ENCODE assay signal across 32 cellular contexts in the genomic region with DNA sequence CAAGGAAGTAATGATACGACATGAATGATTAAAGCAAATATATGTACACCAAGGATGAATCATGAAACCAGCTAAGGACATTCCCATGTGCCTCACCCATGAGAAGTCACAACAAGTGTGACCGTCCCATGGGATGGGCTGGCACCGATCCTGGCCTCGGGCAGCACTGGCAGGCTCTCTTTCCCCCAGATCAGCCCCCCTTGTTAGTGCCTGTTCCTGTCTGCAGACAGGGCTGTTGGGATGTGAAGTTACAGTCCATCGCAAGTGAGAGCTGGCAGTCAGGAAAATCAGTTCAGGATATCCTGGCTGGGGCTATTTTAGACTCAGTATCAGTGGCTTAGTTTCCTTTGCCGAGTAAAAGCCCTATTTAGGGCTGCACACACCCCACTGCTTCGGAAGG.
A peak's percentile ranks its signal among the peaks of the same experiment; 100 is the strongest.
DNase-seq lines count a peak whose midpoint lies in the region; ATAC-seq, FAIRE-seq and TF ChIP-seq lines count a peak whose summit lies in the region.
"Had no signal": no experiment of that assay in that cellular context is flagged by ENCODE, and none has a peak within 500 bp of the region (broad histone marks: within the 10 kb centered on the region; RNA-seq: fewer than 3 reads in every experiment).

No MANE protein-coding gene starts in this region.

- H3K4me3 ChIP-seq in bronchial epithelial cell (ENCODE audit: low read depth, low read length) (no peak overlapping the region), thoracic aorta (no peak overlapping the region), HAP-1 (no peak overlapping the region)
- H3K4me3 ChIP-seq: psoas muscle, skin epidermis, transverse colon had no signal

- TF ChIP-seq POLR2A in H54 (IDR thresholded peaks at IDR 0.05; ENCODE audit: low read depth, low read length) = no peak

- H3K4me1 ChIP-seq in thoracic aorta (ENCODE audit: control insufficient read depth in 1 of 2, low read depth in 2 of 2) (peaks cover 0 to 4% of the 10 kb centered on the region in 2 donors), HAP-1 (no peaks in the 10 kb centered on the region)

- peak; percentile 18 for DNase-seq in bronchial epithelial cell (ENCODE audit: low read depth)
- peak; percentile 73 for DNase-seq in Right ventricle myocardium inferior (ENCODE audit: missing footprints)
- no peak for DNase-seq in left lobe of liver (ENCODE audit: low spot score)
- DNase-seq in thoracic aorta (ENCODE audit: low spot score) = no peak
- no peak for DNase-seq in HAP-1 (ENCODE audit: low spot score in 2 of 2)
- DNase-seq in H54 (ENCODE audit: insufficient read length, low spot score) = no peak
- DNase-seq: activated CD4-positive, alpha-beta T cell treated with anti-CD3 and anti-CD28 coated beads for 1 hour; activated CD8-positive, alpha-beta T cell treated with anti-CD3 and anti-CD28 coated beads, Interleukin-2, amount 10 ng/mL, durations not matched to agents 7 days and 5 days; activated gamma-delta T cell treated with Interleukin-2 at 50 U/mL for 16 hours; activated naive CD8-positive, alpha-beta T cell treated with anti-CD3 and anti-CD28 coated beads, Interleukin-2, amount 50 U/mL, for 24 hours; activated T-cell treated with anti-CD3 and anti-CD28 coated beads for 4 hours; Caco-2; cerebellar nuclear complex; DMS79; GDM1; glutamatergic neuron; H7; kidney; mesendoderm; naive thymus-derived CD4-positive, alpha-beta T cell; NCI-H1436 treated with DMSO at 0.1 percent for 48 hours; NCI-H446 treated with DMSO at 0.1 percent for 48 hours; psoas muscle; stimulated activated CD8-positive, alpha-beta memory T cell treated with anti-CD3 and anti-CD28 coated beads, Interleukin-4, amount 100 ng/mL, for 48 hours; T-helper 17 cell; transverse colon had no signal

- ATAC-seq in Right ventricle myocardium inferior (peak; percentile 87), left lobe of liver (peak; percentile 62), thoracic aorta (ENCODE audit: insufficient number of reproducible peaks, low FRiP score, low read depth) (peak; percentile 24), HG02642 (IDR thresholded peaks at IDR 0.05; ENCODE audit: poor library complexity, unreplicated experiment) (no peak)
- ATAC-seq: activated CD8-positive, alpha-beta T cell treated with anti-CD3 and anti-CD28 coated beads, Interleukin-2, amount 10 ng/mL, durations not matched to agents 7 days and 5 days; activated naive CD8-positive, alpha-beta T cell treated with anti-CD3 and anti-CD28 coated beads, Interleukin-2, amount 50 U/mL, for 24 hours; naive thymus-derived CD4-positive, alpha-beta T cell; psoas muscle; SK-N-SH treated with all-trans-retinoic acid at 6 μM for 48 hours; T-helper 17 cell had no signal

- intact Hi-C loops in Right ventricle myocardium inferior (cut with DNase I) = no loop called here

- no peaks in the 10 kb centered on the region for H3K36me3 ChIP-seq in bronchial epithelial cell (ENCODE audit: control insufficient read depth, insufficient read depth, low read length)
- no peaks in the 10 kb centered on the region for H3K36me3 ChIP-seq in thoracic aorta
- no peaks in the 10 kb centered on the region for H3K36me3 ChIP-seq in HAP-1 (replicated peaks)
- H3K36me3 ChIP-seq: transverse colon had no signal

- no peak for TF ChIP-seq CTCF in bronchial epithelial cell (IDR thresholded peaks at IDR 0.05; ENCODE audit: insufficient read depth, low read length, severe bottlenecking)
- TF ChIP-seq CTCF in thoracic aorta (IDR thresholded peaks at IDR 0.05) = no peak

- in situ Hi-C loops in HAP-1 (cut with MboI; ENCODE audit: low sequenced_read_pairs) = no loop called here

- H3K27me3 ChIP-seq in bronchial epithelial cell (ENCODE audit: control insufficient read depth, insufficient read depth, low read length) (peaks cover 7% of the 10 kb centered on the region), thoracic aorta (replicated peaks; ENCODE audit: insufficient read depth) (no peaks in the 10 kb centered on the region), HAP-1 (ENCODE audit: low read depth) (peaks cover 8% of the 10 kb centered on the region; the same call in 1 of the 2 replicates)
- H3K27me3 ChIP-seq: transverse colon had no signal

- peaks cover 3% of the 10 kb centered on the region for H3K9me3 ChIP-seq in thoracic aorta
- no peaks in the 10 kb centered on the region for H3K9me3 ChIP-seq in HAP-1
- H3K9me3 ChIP-seq: psoas muscle had no signal

- no peak overlapping the region for H3K27ac ChIP-seq in thoracic aorta
- H3K27ac ChIP-seq: C4-2B, epithelial cell of prostate, KMS-11, psoas muscle, transverse colon had no signal

- FAIRE-seq in bronchial epithelial cell (lab: Jason Lieb, UNC) (no peak), H54 (lab: Jason Lieb, UNC) (no peak)
- FAIRE-seq: kidney had no signal

Comparison
In these comparisons a context has a peak if more than half of its experiments do, and no peak if none do; other contexts are left out.
1. DNase-seq: peak in bronchial epithelial cell (single experiment) and Right ventricle myocardium inferior (single experiment); none in left lobe of liver (single experiment), thoracic aorta (single experiment), HAP-1 (0 of 2) and H54 (single experiment).